In genomic region chr12:15601210-15601800, GRCh38 we compare ENCODE assay signal across 12 cellular contexts.
DNase-seq lines count a peak whose midpoint lies in the region; ATAC-seq and TF ChIP-seq lines count a peak whose summit lies in the region.
"Had no signal": no experiment of that assay in that cellular context is flagged by ENCODE, and none has a peak within 500 bp of the region (broad histone marks: within the 10 kb centered on the region; RNA-seq: fewer than 3 reads in every experiment).

No MANE protein-coding gene starts in this region.

- no peak for TF ChIP-seq EP300 in sigmoid colon (IDR thresholded peaks at IDR 0.05)

- intact Hi-C loops in sigmoid colon (cut with DNase I), result no loop called here

- H3K4me3 Mint-ChIP-seq in activated T-cell treated with anti-CD3 and anti-CD28 coated beads, Interleukin-2, amount 50 U/mL, for 24 hours, result no peak overlapping the region
- H3K4me3 Mint-ChIP-seq in stimulated activated effector memory CD8-positive, alpha-beta T cell treated with anti-CD3 and anti-CD28 coated beads, Interleukin-12 subunit alpha, Interleukin-12 subunit beta, amount 100 ng/mL, for 72 hours, result no peak overlapping the region
- H3K4me3 Mint-ChIP-seq in osteocyte (ENCODE audit: unreplicated experiment), result no peak overlapping the region
- H3K4me3 Mint-ChIP-seq: activated naive CD4-positive, alpha-beta T cell treated with anti-CD3 and anti-CD28 coated beads, Interleukin-2, amount 10 ng/mL, durations not matched to agents 7 days and 5 days had no signal

- H3K9me3 Mint-ChIP-seq in activated T-cell treated with anti-CD3 and anti-CD28 coated beads, Interleukin-2, amount 50 U/mL, for 24 hours, result no peaks in the 10 kb centered on the region
- no peaks in the 10 kb centered on the region for H3K9me3 Mint-ChIP-seq in stimulated activated effector memory CD8-positive, alpha-beta T cell treated with anti-CD3 and anti-CD28 coated beads, Interleukin-12 subunit alpha, Interleukin-12 subunit beta, amount 100 ng/mL, for 72 hours
- no peaks in the 10 kb centered on the region for H3K9me3 Mint-ChIP-seq in osteocyte (ENCODE audit: unreplicated experiment)
- H3K9me3 Mint-ChIP-seq: activated naive CD4-positive, alpha-beta T cell treated with anti-CD3 and anti-CD28 coated beads, Interleukin-2, amount 10 ng/mL, durations not matched to agents 7 days and 5 days had no signal

- peaks cover 0 to 12% (median 9%) of the 10 kb centered on the region in 4 donors for H3K4me1 ChIP-seq in sigmoid colon
- H3K4me1 ChIP-seq: BLaER1, right lobe of liver had no signal

- H3K4me3 ChIP-seq in NB4 (ENCODE audit: low read depth, low read length) (no peak overlapping the region), sigmoid colon (no peak overlapping the region)
- H3K4me3 ChIP-seq: BLaER1, right lobe of liver had no signal

- no peaks in the 10 kb centered on the region for H3K27me3 ChIP-seq in sigmoid colon
- H3K27me3 ChIP-seq: BLaER1, right lobe of liver had no signal

- peak overlapping the region; percentile 62 for H3K27ac Mint-ChIP-seq in activated T-cell treated with anti-CD3 and anti-CD28 coated beads, Interleukin-2, amount 50 U/mL, for 24 hours
- H3K27ac Mint-ChIP-seq in stimulated activated effector memory CD8-positive, alpha-beta T cell treated with anti-CD3 and anti-CD28 coated beads, Interleukin-12 subunit alpha, Interleukin-12 subunit beta, amount 100 ng/mL, for 72 hours, result no peak overlapping the region
- H3K27ac Mint-ChIP-seq in osteocyte (ENCODE audit: unreplicated experiment), result no peak overlapping the region
- H3K27ac Mint-ChIP-seq: activated naive CD4-positive, alpha-beta T cell treated with anti-CD3 and anti-CD28 coated beads, Interleukin-2, amount 10 ng/mL, durations not matched to agents 7 days and 5 days had no signal

- peaks cover 19% of the 10 kb centered on the region for H3K4me1 Mint-ChIP-seq in activated T-cell treated with anti-CD3 and anti-CD28 coated beads, Interleukin-2, amount 50 U/mL, for 24 hours (ENCODE audit: low read depth)
- H3K4me1 Mint-ChIP-seq in stimulated activated effector memory CD8-positive, alpha-beta T cell treated with anti-CD3 and anti-CD28 coated beads, Interleukin-12 subunit alpha, Interleukin-12 subunit beta, amount 100 ng/mL, for 72 hours, result no peaks in the 10 kb centered on the region
- peaks cover 20% of the 10 kb centered on the region for H3K4me1 Mint-ChIP-seq in osteocyte (ENCODE audit: unreplicated experiment)
- H3K4me1 Mint-ChIP-seq: activated naive CD4-positive, alpha-beta T cell treated with anti-CD3 and anti-CD28 coated beads, Interleukin-2, amount 10 ng/mL, durations not matched to agents 7 days and 5 days had no signal

- peaks cover 9% of the 10 kb centered on the region for H3K27me3 Mint-ChIP-seq in activated T-cell treated with anti-CD3 and anti-CD28 coated beads, Interleukin-2, amount 50 U/mL, for 24 hours
- H3K27me3 Mint-ChIP-seq in osteocyte (ENCODE audit: unreplicated experiment), result no peaks in the 10 kb centered on the region

- ATAC-seq in stimulated activated effector memory CD8-positive, alpha-beta T cell treated with anti-CD3 and anti-CD28 coated beads, Interleukin-12 subunit alpha, Interleukin-12 subunit beta, amount 100 ng/mL, for 72 hours, result peak; percentile 77
- no peak for ATAC-seq in GM21390 (IDR thresholded peaks at IDR 0.05; ENCODE audit: unreplicated experiment)

- H3K36me3 ChIP-seq in sigmoid colon, result no peaks in the 10 kb centered on the region
- H3K36me3 ChIP-seq: BLaER1, right lobe of liver had no signal

- no peak for TF ChIP-seq CTCF in NB4 (IDR thresholded peaks at IDR 0.05; ENCODE audit: low read depth, low read length)
- no peak for TF ChIP-seq CTCF in osteocyte (IDR thresholded peaks at IDR 0.05)
- no peak for TF ChIP-seq CTCF in sigmoid colon (IDR thresholded peaks at IDR 0.05)

- H3K36me3 Mint-ChIP-seq in activated T-cell treated with anti-CD3 and anti-CD28 coated beads, Interleukin-2, amount 50 U/mL, for 24 hours (ENCODE audit: low read depth), result no peaks in the 10 kb centered on the region
- H3K36me3 Mint-ChIP-seq in stimulated activated effector memory CD8-positive, alpha-beta T cell treated with anti-CD3 and anti-CD28 coated beads, Interleukin-12 subunit alpha, Interleukin-12 subunit beta, amount 100 ng/mL, for 72 hours, result no peaks in the 10 kb centered on the region
- H3K36me3 Mint-ChIP-seq in osteocyte (ENCODE audit: unreplicated experiment), result no peaks in the 10 kb centered on the region

- no peaks in the 10 kb centered on the region for H3K9me3 ChIP-seq in sigmoid colon
- H3K9me3 ChIP-seq: BLaER1, right lobe of liver had no signal

- TF ChIP-seq POLR2A in NB4 (IDR thresholded peaks at IDR 0.05; ENCODE audit: extremely low read depth, insufficient read length) (no peak), sigmoid colon (IDR thresholded peaks at IDR 0.05) (no peak)

- DNase-seq in activated T-cell treated with anti-CD3 and anti-CD28 coated beads, Interleukin-2, amount 50 U/mL, for 24 hours, result no peak
- DNase-seq in activated T-cell treated with anti-CD3 and anti-CD28 coated beads, Interleukin-2, amount 50 U/mL, for 1 hour, result no peak
- DNase-seq in NB4 (ENCODE audit: low read depth), result peak; percentile 19
- peak; percentile 60 for DNase-seq in fibroblast of gingiva (ENCODE audit: low read depth)
- DNase-seq in stimulated activated effector memory CD8-positive, alpha-beta T cell treated with anti-CD3 and anti-CD28 coated beads, Interleukin-12 subunit alpha, Interleukin-12 subunit beta, amount 100 ng/mL, for 72 hours (ENCODE audit: low spot score in 2 of 2), result no peak
- no peak for DNase-seq in osteocyte (ENCODE audit: extremely low spot score, unreplicated experiment)
- no peak for DNase-seq in sigmoid colon
- DNase-seq: activated naive CD4-positive, alpha-beta T cell treated with anti-CD3 and anti-CD28 coated beads, Interleukin-2, amount 10 ng/mL, durations not matched to agents 7 days and 5 days; NCI-H1048; right lobe of liver had no signal

- no peak overlapping the region for H3K27ac ChIP-seq in sigmoid colon
- H3K27ac ChIP-seq: BLaER1, right lobe of liver had no signal

- 92 to 93% methylated on average over 1 of the region's 1 CpG for WGBS in sigmoid colon, 2 donors

Comparison
In these comparisons a context has a peak if more than half of its experiments do, and no peak if none do; other contexts are left out.
1. DNase-seq: peak in NB4 (single experiment) and fibroblast of gingiva (single experiment); none in activated T-cell treated with anti-CD3 and anti-CD28 coated beads, Interleukin-2, amount 50 U/mL, for 24 hours (single experiment), activated T-cell treated with anti-CD3 and anti-CD28 coated beads, Interleukin-2, amount 50 U/mL, for 1 hour (single experiment), stimulated activated effector memory CD8-positive, alpha-beta T cell treated with anti-CD3 and anti-CD28 coated beads, Interleukin-12 subunit alpha, Interleukin-12 subunit beta, amount 100 ng/mL, for 72 hours (0 of 2), osteocyte (single experiment) and sigmoid colon (single experiment).